25 cellular contexts compared by ENCODE assay signal in genomic region chr6:75086236-75086635, GRCh38.
"Had no signal": no experiment of that assay in that cellular context is flagged by ENCODE, and none has a peak within 500 bp of the region (broad histone marks: within the 10 kb centered on the region; RNA-seq: fewer than 3 reads in every experiment).

No MANE protein-coding gene starts in this region.

- H3K4me3 Mint-ChIP-seq: mesothelial cell of epicardium; naive B cell; natural killer cell; stimulated activated memory B cell treated with anti-CD40 and anti-IgM and Interleukin-4, amounts not matched to agents 10 μg/mL and 1 μg/mL and 100 μg/mL, for 72 hours; stimulated activated naive CD8-positive, alpha-beta T cell treated with anti-CD3 and anti-CD28 coated beads, Interleukin-15, amount 100 ng/mL, for 72 hours; type B pancreatic cell had no signal

- H3K36me3 ChIP-seq: right lobe of liver, uterus had no signal

- H3K9me3 Mint-ChIP-seq: mesothelial cell of epicardium; stimulated activated naive CD8-positive, alpha-beta T cell treated with anti-CD3 and anti-CD28 coated beads, Interleukin-15, amount 100 ng/mL, for 72 hours; type B pancreatic cell had no signal

- H3K27me3 ChIP-seq: right atrium auricular region, right lobe of liver, tibial nerve, uterus had no signal

- H3K4me1 Mint-ChIP-seq: natural killer cell; stimulated activated memory B cell treated with anti-CD40 and anti-IgM and Interleukin-4, amounts not matched to agents 10 μg/mL and 1 μg/mL and 100 μg/mL, for 72 hours had no signal

- DNase-seq: hippocampal formation; kidney glomerular epithelial cell; left colon; left ventricle myocardium inferior; mesendoderm; naive B cell; natural killer cell; psoas muscle; right lobe of liver; stimulated activated CD4-positive, alpha-beta T cell treated with anti-CD3 and anti-CD28 coated beads, Interleukin-1b, Interleukin-23, amount 100 ng/mL, for 48 hours; stimulated activated CD4-positive, alpha-beta T cell treated with anti-CD3 and anti-CD28 coated beads, Interleukin-2, amount 100 ng/mL, for 48 hours; stimulated activated CD4-positive, alpha-beta T cell treated with anti-CD3 and anti-CD28 coated beads, Interleukin-4, amount 100 ng/mL, for 4 hours; stimulated activated CD8-positive, alpha-beta memory T cell treated with anti-CD3 and anti-CD28 coated beads, Interleukin-4, amount 100 ng/mL, for 48 hours; stimulated activated naive CD4-positive, alpha-beta T cell treated with Interleukin-2 at 50 U/mL for 16 hours; stimulated activated naive CD8-positive, alpha-beta T cell treated with anti-CD3 and anti-CD28 coated beads, Interleukin-15, amount 100 ng/mL, for 72 hours; substantia nigra; uterus had no signal

- H3K4me1 ChIP-seq: left ventricle myocardium inferior, parathyroid adenoma, psoas muscle, right lobe of liver, uterus had no signal

- H3K4me3 ChIP-seq: left ventricle myocardium inferior, lung, psoas muscle, right atrium auricular region, right lobe of liver, smooth muscle cell, tibial nerve, uterus had no signal

- H3K36me3 Mint-ChIP-seq: naive B cell; natural killer cell; stimulated activated memory B cell treated with anti-CD40 and anti-IgM and Interleukin-4, amounts not matched to agents 10 μg/mL and 1 μg/mL and 100 μg/mL, for 72 hours had no signal

- H3K9me3 ChIP-seq: left ventricle myocardium inferior, psoas muscle, right atrium auricular region, right lobe of liver, tibial nerve, uterus had no signal

- H3K27ac Mint-ChIP-seq: mesothelial cell of epicardium; naive B cell; natural killer cell; stimulated activated memory B cell treated with anti-CD40 and anti-IgM and Interleukin-4, amounts not matched to agents 10 μg/mL and 1 μg/mL and 100 μg/mL, for 72 hours; stimulated activated naive CD8-positive, alpha-beta T cell treated with anti-CD3 and anti-CD28 coated beads, Interleukin-15, amount 100 ng/mL, for 72 hours; type B pancreatic cell had no signal

- ATAC-seq: left colon; natural killer cell; psoas muscle; right lobe of liver; stimulated activated memory B cell treated with anti-CD40 and anti-IgM and Interleukin-4, amounts not matched to agents 10 μg/mL and 1 μg/mL and 100 μg/mL, for 72 hours; stimulated activated naive CD8-positive, alpha-beta T cell treated with anti-CD3 and anti-CD28 coated beads, Interleukin-15, amount 100 ng/mL, for 72 hours had no signal

- H3K27ac ChIP-seq: left ventricle myocardium inferior, parathyroid adenoma, psoas muscle, right atrium auricular region, right lobe of liver, tibial nerve, uterus had no signal
